Comparison of ENCODE assay signal across 27 cellular contexts in genomic region chr2:83305758-83306378, GRCh38.
"Had no signal": no experiment of that assay in that cellular context is flagged by ENCODE, and none has a peak within 500 bp of the region (broad histone marks: within the 10 kb centered on the region; RNA-seq: fewer than 3 reads in every experiment).

No MANE protein-coding gene starts in this region.

- H3K27me3 ChIP-seq: dorsolateral prefrontal cortex, gastrocnemius medialis, ovary, right lobe of liver, tibial nerve, upper lobe of right lung, uterus had no signal

- H3K4me1 ChIP-seq: gastrocnemius medialis, psoas muscle, right lobe of liver, tibial nerve, upper lobe of right lung, uterus had no signal

- H3K9me3 ChIP-seq: gastrocnemius medialis, ovary, psoas muscle, right lobe of liver, thoracic aorta, tibial nerve, upper lobe of right lung, uterus had no signal

- H3K36me3 ChIP-seq: gastrocnemius medialis, ovary, right lobe of liver, thoracic aorta, tibial nerve, upper lobe of right lung, uterus had no signal

- H3K4me3 ChIP-seq: dorsolateral prefrontal cortex, gastrocnemius medialis, ovary, psoas muscle, right lobe of liver, thoracic aorta, tibial nerve, upper lobe of right lung, uterus had no signal

- H3K4me3 Mint-ChIP-seq: naive thymus-derived CD4-positive, alpha-beta T cell; nephron; stimulated activated naive B cell treated with anti-CD40 and anti-IgM and Interleukin-4, amounts not matched to agents 10 μg/mL and 1 μg/mL and 100 μg/mL, for 72 hours; stimulated activated naive CD8-positive, alpha-beta T cell treated with anti-CD3 and anti-CD28 coated beads, Interleukin-15, Interleukin-2, amounts not matched to agents 100 ng/mL and 50 ng/mL, for 24 hours had no signal

- H3K36me3 Mint-ChIP-seq: naive thymus-derived CD4-positive, alpha-beta T cell; stimulated activated naive B cell treated with anti-CD40 and anti-IgM and Interleukin-4, amounts not matched to agents 10 μg/mL and 1 μg/mL and 100 μg/mL, for 72 hours had no signal

- H3K27ac Mint-ChIP-seq: naive thymus-derived CD4-positive, alpha-beta T cell; nephron; stimulated activated naive B cell treated with anti-CD40 and anti-IgM and Interleukin-4, amounts not matched to agents 10 μg/mL and 1 μg/mL and 100 μg/mL, for 72 hours; stimulated activated naive CD8-positive, alpha-beta T cell treated with anti-CD3 and anti-CD28 coated beads, Interleukin-15, Interleukin-2, amounts not matched to agents 100 ng/mL and 50 ng/mL, for 24 hours had no signal

- H3K9me3 Mint-ChIP-seq: nephron; stimulated activated naive CD8-positive, alpha-beta T cell treated with anti-CD3 and anti-CD28 coated beads, Interleukin-15, Interleukin-2, amounts not matched to agents 100 ng/mL and 50 ng/mL, for 24 hours had no signal

- H3K27ac ChIP-seq: dorsolateral prefrontal cortex, epithelial cell of prostate, gastrocnemius medialis, ovary, psoas muscle, right lobe of liver, thoracic aorta, tibial nerve, upper lobe of right lung, uterus had no signal

- DNase-seq: dorsolateral prefrontal cortex; effector CD4-positive, alpha-beta T cell; foreskin fibroblast; gastrocnemius medialis; head of caudate nucleus; kidney; mesenchymal stem cell; midbrain; naive thymus-derived CD4-positive, alpha-beta T cell; nucleus accumbens; ovary; psoas muscle; right lobe of liver; small intestine; stimulated activated CD4-positive, alpha-beta T cell treated with anti-CD3 and anti-CD28 coated beads, Interleukin-15, amount 100 ng/mL, for 24 hours; stimulated activated CD4-positive, alpha-beta T cell treated with anti-CD3 and anti-CD28 coated beads, Interleukin-2, amount 100 ng/mL, for 48 hours; stimulated activated naive B cell treated with anti-CD40 and anti-IgM and Interleukin-4, amounts not matched to agents 10 μg/mL and 1 μg/mL and 100 μg/mL, for 72 hours; upper lobe of right lung; uterus had no signal

- ATAC-seq: esophagus mucosa; gastrocnemius medialis; left lobe of liver; naive thymus-derived CD4-positive, alpha-beta T cell; psoas muscle; right lobe of liver; stimulated activated naive B cell treated with anti-CD40 and anti-IgM and Interleukin-4, amounts not matched to agents 10 μg/mL and 1 μg/mL and 100 μg/mL, for 72 hours; upper lobe of right lung had no signal

- H3K27me3 Mint-ChIP-seq: naive thymus-derived CD4-positive, alpha-beta T cell; stimulated activated naive B cell treated with anti-CD40 and anti-IgM and Interleukin-4, amounts not matched to agents 10 μg/mL and 1 μg/mL and 100 μg/mL, for 72 hours; stimulated activated naive CD8-positive, alpha-beta T cell treated with anti-CD3 and anti-CD28 coated beads, Interleukin-15, Interleukin-2, amounts not matched to agents 100 ng/mL and 50 ng/mL, for 24 hours had no signal

- FAIRE-seq: colon, kidney, small intestine had no signal

- H3K4me1 Mint-ChIP-seq: naive thymus-derived CD4-positive, alpha-beta T cell; nephron; stimulated activated naive B cell treated with anti-CD40 and anti-IgM and Interleukin-4, amounts not matched to agents 10 μg/mL and 1 μg/mL and 100 μg/mL, for 72 hours had no signal
